10 cellular contexts compared by ENCODE assay signal in the genomic region with DNA sequence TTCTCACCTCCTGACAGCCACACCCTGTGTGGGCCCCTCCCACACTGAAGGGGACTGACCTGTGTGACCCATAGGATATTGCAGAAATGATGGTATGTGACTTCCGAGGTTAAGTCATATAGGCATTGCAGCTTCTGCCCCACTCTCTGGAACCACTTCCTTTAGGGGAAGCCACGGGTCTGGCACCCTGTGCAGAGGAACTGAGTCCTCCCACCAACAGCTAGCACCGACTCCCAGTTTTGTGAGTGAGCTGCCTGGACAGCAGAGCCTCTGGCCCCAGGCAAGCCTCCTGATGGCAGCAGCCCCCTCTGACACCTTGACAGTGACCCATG. TPM values are rescaled to one million over a fixed set of nuclear protein-coding genes. Genes with fewer than 3 reads are reported as not detected.
DNase-seq lines count a peak whose midpoint lies in the region; ATAC-seq and FAIRE-seq lines count a peak whose summit lies in the region.
"Had no signal": no experiment of that assay in that cellular context is flagged by ENCODE, and none has a peak within 500 bp of the region (broad histone marks: within the 10 kb centered on the region; RNA-seq: fewer than 3 reads in every experiment).

No MANE protein-coding gene starts in this region.

- no peaks in the 10 kb centered on the region for H3K9me3 Mint-ChIP-seq in activated T-cell treated with anti-CD3 and anti-CD28 coated beads, Interleukin-2, amount 50 U/mL, for 4 hours

- ATAC-seq in GM18909 (IDR thresholded peaks at IDR 0.05; ENCODE audit: poor library complexity, unreplicated experiment) (peak; percentile 83), HG03378 (IDR thresholded peaks at IDR 0.05; ENCODE audit: unreplicated experiment) (peak; percentile 73)
- peak; percentile 66 to 76 for ATAC-seq in activated T-cell treated with anti-CD3 and anti-CD28 coated beads, Interleukin-2, amount 50 U/mL, for 4 hours

- no peaks in the 10 kb centered on the region for H3K36me3 Mint-ChIP-seq in activated T-cell treated with anti-CD3 and anti-CD28 coated beads, Interleukin-2, amount 50 U/mL, for 4 hours (ENCODE audit: insufficient read depth)

- H3K4me3 Mint-ChIP-seq in activated T-cell treated with anti-CD3 and anti-CD28 coated beads, Interleukin-2, amount 50 U/mL, for 4 hours = no peak overlapping the region

- H3K27ac ChIP-seq in small intestine (ENCODE audit: low read depth in 1 of 2, low read length in 1 of 2) = no peak overlapping the region

- no peaks in the 10 kb centered on the region for H3K9me3 ChIP-seq in small intestine (ENCODE audit: control insufficient read depth, low read depth)

- peaks cover 3% of the 10 kb centered on the region for H3K27me3 Mint-ChIP-seq in activated T-cell treated with anti-CD3 and anti-CD28 coated beads, Interleukin-2, amount 50 U/mL, for 4 hours (ENCODE audit: low read depth)

- H3K4me1 ChIP-seq in small intestine (ENCODE audit: control insufficient read depth in 2 of 2, insufficient read depth in 1 of 2, low read depth in 1 of 2, low read length in 1 of 2) = no peaks in the 10 kb centered on the region

- FAIRE-seq in small intestine (lab: Jason Lieb, UNC) = no peak
- FAIRE-seq: keratinocyte had no signal

- peaks cover 18% of the 10 kb centered on the region for H3K4me1 Mint-ChIP-seq in activated T-cell treated with anti-CD3 and anti-CD28 coated beads, Interleukin-2, amount 50 U/mL, for 4 hours (ENCODE audit: low read depth)

- H3K4me3 ChIP-seq in small intestine (ENCODE audit: low read depth in 1 of 2, low read length in 2 of 2) = no peak overlapping the region

- no peaks in the 10 kb centered on the region for H3K27me3 ChIP-seq in small intestine (ENCODE audit: control insufficient read depth in 2 of 2, insufficient read depth in 2 of 2, low read length in 2 of 2)

- no peaks in the 10 kb centered on the region for H3K36me3 ChIP-seq in small intestine (ENCODE audit: control insufficient read depth in 2 of 2, insufficient read depth in 2 of 2, low read length in 2 of 2)

- DNase-seq in activated T-cell treated with anti-CD3 and anti-CD28 coated beads, Interleukin-2, amount 50 U/mL, for 4 hours = no peak
- peak; percentile 21 for DNase-seq in small intestine
- no peak for DNase-seq in NCI-H2227 treated with DMSO at 0.1 percent for 48 hours (lab: John Stamatoyannopoulos, UW)
- no peak for DNase-seq in superior temporal gyrus (ENCODE audit: extremely low spot score)
- DNase-seq in foreskin melanocyte = no peak
- no peak for DNase-seq in mucosa of gallbladder (ENCODE audit: low spot score)
- DNase-seq: NCI-H748 treated with DMSO at 0.1 percent for 48 hours had no signal

- WGBS in small intestine, 3 donors = 59 to 77% (median 65%) methylated on average over 3 of the region's 3 CpGs

RNA-seq across cellular contexts. Expression of gene SLC6A6, which starts 24.6 kb away (rescaled TPM):
- 10 to 100 TPM; 47.6 to 54.2 (median 51.2) TPM for total RNA-seq in activated T-cell treated with anti-CD3 and anti-CD28 coated beads, Interleukin-2, amount 50 U/mL, for 4 hours
- polyA plus RNA-seq in small intestine = 10 to 100 TPM in 1 of 3 donors, 1 to 10 TPM in 2; 6.9 to 10.8 (median 8.6) TPM
- total RNA-seq in mucosa of gallbladder = 63.2 TPM
